6 cellular contexts compared by ENCODE assay signal in genomic region chr10:27642023-27642589, GRCh38.
"Had no signal": no experiment of that assay in that cellular context is flagged by ENCODE, and none has a peak within 500 bp of the region (broad histone marks: within the 10 kb centered on the region; RNA-seq: fewer than 3 reads in every experiment).

No MANE protein-coding gene starts in this region.

- H3K4me1 Mint-ChIP-seq: IgD-negative memory B cell had no signal

- H3K4me3 ChIP-seq: K562 had no signal

- H3K36me3 Mint-ChIP-seq: IgD-negative memory B cell had no signal

- DNase-seq: IMR-90, KBM-7, KG1 had no signal

- H3K4me3 Mint-ChIP-seq: IgD-negative memory B cell had no signal

- H3K27ac Mint-ChIP-seq: IgD-negative memory B cell had no signal

- H3K27ac ChIP-seq: HL-60 had no signal
